Comparison of ENCODE assay signal across 1 cellular context in genomic region chr17:42554250-42555121, GRCh38.
TF ChIP-seq lines count a peak whose summit lies in the region.

No MANE protein-coding gene starts in this region.

TF ChIP-seq in HepG2, 621 proteins besides CTCF, POLR2A, EP300 and RAD21 (continued from another document and continues in another):
- peak; percentile 39; the same call in 1 of the 2 replicates for TF ChIP-seq ZNF292 (CRISPR knock-in tag; IDR thresholded peaks at IDR 0.05; ENCODE audit: borderline replicate concordance, low read depth)
- TF ChIP-seq RAD51 (IDR thresholded peaks at IDR 0.05; ENCODE audit: borderline replicate concordance) = no peak
- TF ChIP-seq CSRNP2 (CRISPR knock-in tag; conservative IDR thresholded peaks at IDR 0.05; ENCODE audit: low read depth) = peak; percentile 33; the same call in 1 of the 2 replicates
- no peak for TF ChIP-seq HMGA1 (CRISPR knock-in tag; conservative IDR thresholded peaks at IDR 0.05)
- TF ChIP-seq ZBTB43 (CRISPR knock-in tag; conservative IDR thresholded peaks at IDR 0.05) = peak; percentile 73; the same call in 1 of the 2 replicates
- TF ChIP-seq SMYD3 (CRISPR knock-in tag; IDR thresholded peaks at IDR 0.05) = no peak
- no peak for TF ChIP-seq RNF219 (CRISPR knock-in tag; IDR thresholded peaks at IDR 0.05)
- peak; percentile 44; the same call in 1 of the 2 replicates for TF ChIP-seq HNRNPL (IDR thresholded peaks at IDR 0.05; ENCODE audit: low read depth, low read length)
- TF ChIP-seq ZBTB40 (IDR thresholded peaks at IDR 0.05) = no peak
- TF ChIP-seq ZBTB40 (CRISPR knock-in tag; IDR thresholded peaks at IDR 0.05) = peak; percentile 56; the same call in 1 of the 2 replicates
- no peak for TF ChIP-seq ZNF619 (CRISPR knock-in tag; IDR thresholded peaks at IDR 0.05)
- TF ChIP-seq HOMEZ (CRISPR knock-in tag; IDR thresholded peaks at IDR 0.05; ENCODE audit: low read depth) = no peak; the same call in 1 of the 2 replicates
- TF ChIP-seq MLX (CRISPR knock-in tag; IDR thresholded peaks at IDR 0.05) = peak; percentile 49
- no peak for TF ChIP-seq E2F1 (CRISPR knock-in tag; IDR thresholded peaks at IDR 0.05)
- TF ChIP-seq ZNF614 (CRISPR knock-in tag; IDR thresholded peaks at IDR 0.05; ENCODE audit: borderline replicate concordance) = peak; percentile 93; the same call in 1 of the 2 replicates
- TF ChIP-seq ZNF44 (CRISPR knock-in tag; IDR thresholded peaks at IDR 0.05) = no peak; the same call in 1 of the 2 replicates
- peak; percentile 92 for TF ChIP-seq PATZ1 (CRISPR knock-in tag; IDR thresholded peaks at IDR 0.05)
- TF ChIP-seq ZKSCAN8 (CRISPR knock-in tag; IDR thresholded peaks at IDR 0.05; ENCODE audit: borderline replicate concordance) = peak; percentile 94
- TF ChIP-seq FOXK2 (IDR thresholded peaks at IDR 0.05) = no peak
- peak; percentile 99 for TF ChIP-seq SAP130 (CRISPR knock-in tag; IDR thresholded peaks at IDR 0.05; ENCODE audit: low read depth)
- peak; percentile 85; the same call in 1 of the 3 replicates for TF ChIP-seq MXI1 (IDR thresholded peaks at IDR 0.05; ENCODE audit: borderline replicate concordance, low read depth, low read length)
- no peak for TF ChIP-seq ZNF75D (CRISPR knock-in tag; IDR thresholded peaks at IDR 0.05; ENCODE audit: borderline replicate concordance)
- TF ChIP-seq ZNF644 (CRISPR knock-in tag; IDR thresholded peaks at IDR 0.05; ENCODE audit: low read depth) = no peak
- TF ChIP-seq SPEN (CRISPR knock-in tag; IDR thresholded peaks at IDR 0.05; ENCODE audit: low read depth) = peak; percentile 97
- 0 out of 2 replicates have a peak, but pooled peaks have one; percentile 43 for TF ChIP-seq FLYWCH1 (CRISPR knock-in tag; IDR thresholded peaks at IDR 0.05)
- TF ChIP-seq POGZ (CRISPR knock-in tag; IDR thresholded peaks at IDR 0.05) = peak; percentile 91
- TF ChIP-seq ZNF253 (CRISPR knock-in tag; IDR thresholded peaks at IDR 0.05; ENCODE audit: borderline replicate concordance) = peak; percentile 82; the same call in 1 of the 2 replicates
- no peak for TF ChIP-seq ZEB1 (IDR thresholded peaks at IDR 0.05; ENCODE audit: insufficient replicate concordance, low read depth)
- peak; percentile 47; the same call in 1 of the 2 replicates for TF ChIP-seq ZBTB39 (CRISPR knock-in tag; IDR thresholded peaks at IDR 0.05)
- no peak for TF ChIP-seq THYN1 (CRISPR knock-in tag; IDR thresholded peaks at IDR 0.05; ENCODE audit: borderline replicate concordance, low read depth)
- TF ChIP-seq ZNF12 (CRISPR knock-in tag; IDR thresholded peaks at IDR 0.05) = peak; percentile 71; the same call in 1 of the 2 replicates
- TF ChIP-seq ZFAT (CRISPR knock-in tag; conservative IDR thresholded peaks at IDR 0.05) = no peak
- TF ChIP-seq AHR (CRISPR knock-in tag; IDR thresholded peaks at IDR 0.05) = peak; percentile 87; the same call in 1 of the 2 replicates
